21 cellular contexts compared by ENCODE assay signal in the genomic region with DNA sequence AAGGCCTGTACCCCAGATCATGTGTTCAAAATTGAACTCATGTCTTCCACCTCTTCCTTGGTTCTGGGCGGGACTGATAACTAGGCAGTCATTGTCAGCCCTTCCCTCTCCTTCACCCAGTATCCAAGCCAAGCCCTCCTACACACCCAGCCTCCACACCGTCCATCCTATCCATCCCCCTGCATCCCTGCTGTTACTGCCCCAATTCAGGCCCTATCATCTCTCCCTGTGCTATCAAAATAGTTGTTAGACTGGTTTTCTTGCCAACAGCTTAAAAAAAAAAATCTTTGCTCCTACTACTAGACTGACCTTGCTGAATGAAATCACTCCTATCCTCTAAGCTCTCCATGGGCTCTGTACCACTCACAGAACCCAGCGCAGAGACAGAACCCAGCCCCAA. TPM values are rescaled to one million over a fixed set of nuclear protein-coding genes. Genes with fewer than 3 reads are reported as not detected.
DNase-seq lines count a peak whose midpoint lies in the region; ATAC-seq and TF ChIP-seq lines count a peak whose summit lies in the region.
"Had no signal": no experiment of that assay in that cellular context is flagged by ENCODE, and none has a peak within 500 bp of the region (broad histone marks: within the 10 kb centered on the region; RNA-seq: fewer than 3 reads in every experiment).

No MANE protein-coding gene starts in this region.

- H3K4me3 Mint-ChIP-seq in type B pancreatic cell (no peak overlapping the region), CD14-positive monocyte (no peak overlapping the region)
- H3K4me3 Mint-ChIP-seq: CD4-positive, CD25-positive, alpha-beta regulatory T cell had no signal

- H3K27ac Mint-ChIP-seq in type B pancreatic cell = peak overlapping the region; percentile 62
- H3K27ac Mint-ChIP-seq in CD14-positive monocyte = peak overlapping the region in 1 of 7 donors; percentile 72

- TF ChIP-seq CTCF in VCaP (conservative IDR thresholded peaks at IDR 0.05) (no peak), type B pancreatic cell (conservative IDR thresholded peaks at IDR 0.05) (no peak), CD14-positive monocyte (IDR thresholded peaks at IDR 0.05) (no peak)

- peak; percentile 53 for ATAC-seq in left colon
- no peak for ATAC-seq in HG03571 (IDR thresholded peaks at IDR 0.05; ENCODE audit: unreplicated experiment)

- H3K9me3 Mint-ChIP-seq in type B pancreatic cell = peaks cover 6% of the 10 kb centered on the region
- peaks cover 0 to 2% (median 0%) of the 10 kb centered on the region in 7 donors for H3K9me3 Mint-ChIP-seq in CD14-positive monocyte
- H3K9me3 Mint-ChIP-seq: CD4-positive, CD25-positive, alpha-beta regulatory T cell had no signal

- H3K27me3 Mint-ChIP-seq in type B pancreatic cell (peaks cover 11% of the 10 kb centered on the region), CD14-positive monocyte (ENCODE audit: low read depth in 3 of 3) (peaks cover 0 to 3% (median 0%) of the 10 kb centered on the region in 3 donors)
- H3K27me3 Mint-ChIP-seq: CD4-positive, CD25-positive, alpha-beta regulatory T cell had no signal

- H3K4me1 Mint-ChIP-seq in type B pancreatic cell (ENCODE audit: unreplicated experiment) (peaks cover 14% of the 10 kb centered on the region), CD14-positive monocyte (peaks cover 57% of the 10 kb centered on the region)

- intact Hi-C loops in left colon (cut with DNase I, micrococcal nuclease) = no loop called here
- intact Hi-C loops in CD14-positive monocyte (cut with micrococcal nuclease) = no loop called here

- H3K27ac ChIP-seq in VCaP = peak overlapping the region; percentile 47
- H3K27ac ChIP-seq: SK-N-MC had no signal

- DNase-seq in NCI-H748 (lab: John Stamatoyannopoulos, UW; ENCODE audit: unreplicated experiment) = peak; percentile 11
- no peak for DNase-seq in NCI-H748 treated with DMSO at 0.1 percent for 48 hours (lab: John Stamatoyannopoulos, UW)
- DNase-seq in left colon = no peak
- no peak for DNase-seq in type B pancreatic cell (ENCODE audit: extremely low spot score, unreplicated experiment)
- no peak for DNase-seq in CD14-positive monocyte (ENCODE audit: low spot score)
- no peak for DNase-seq in HCEC 1CT
- DNase-seq: Caco-2; CD4-positive, CD25-positive, alpha-beta regulatory T cell; DND-41; Karpas-422; MG63; NCI-H1092; NCI-H146; NCI-H2081 treated with DMSO at 0.1 percent for 48 hours; NCI-H446 treated with DMSO at 0.1 percent for 48 hours; Peyer's patch; Right ventricle myocardium superior; T-helper 1 cell had no signal

- H3K36me3 Mint-ChIP-seq in type B pancreatic cell (peaks cover 6% of the 10 kb centered on the region), CD14-positive monocyte (peaks cover 0 to 4% of the 10 kb centered on the region in 2 donors)
- H3K36me3 Mint-ChIP-seq: CD4-positive, CD25-positive, alpha-beta regulatory T cell had no signal

RNA-seq across cellular contexts. Expression of a gene that starts 32.8 kb away (rescaled TPM):
- 10 to 100 TPM; 30.5 to 30.8 TPM for total RNA-seq in left colon
- 6.8 and 21.0 TPM in 2 replicates for total RNA-seq in type B pancreatic cell (ENCODE audit: low replicate concordance)
- polyA plus RNA-seq in CD14-positive monocyte = 1 to 10 TPM; 1.7 to 2.5 TPM
